ENCODE assay signal across 21 cellular contexts in the genomic region with DNA sequence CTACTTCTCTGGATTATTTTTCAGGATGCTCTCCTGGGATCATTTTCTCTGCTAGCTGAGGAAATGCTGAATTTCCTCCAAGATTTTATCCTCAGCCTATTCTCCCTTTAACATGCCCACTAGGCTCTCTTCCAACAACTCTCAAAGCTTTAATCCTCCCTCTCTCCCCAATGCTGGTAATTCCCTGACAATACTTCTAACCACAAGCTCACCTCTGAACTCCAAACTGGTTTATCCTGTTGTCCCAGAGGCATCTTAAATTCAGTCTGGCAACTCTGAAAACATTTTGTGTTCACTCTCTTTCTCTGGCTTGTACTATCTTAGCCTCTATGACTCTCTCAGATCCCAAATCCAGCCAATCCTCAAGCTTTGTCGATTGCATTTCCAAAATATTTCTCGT.
DNase-seq lines count a peak whose midpoint lies in the region; ATAC-seq, FAIRE-seq and TF ChIP-seq lines count a peak whose summit lies in the region.
"Had no signal": no experiment of that assay in that cellular context is flagged by ENCODE, and none has a peak within 500 bp of the region (broad histone marks: within the 10 kb centered on the region; RNA-seq: fewer than 3 reads in every experiment).

No MANE protein-coding gene starts in this region.

- H3K27ac Mint-ChIP-seq in WTC11 = peak overlapping the region; percentile 69
- peak overlapping the region; percentile 27 for H3K27ac Mint-ChIP-seq in type B pancreatic cell
- H3K27ac Mint-ChIP-seq: activated CD4-positive, alpha-beta T cell treated with anti-CD3 and anti-CD28 coated beads, Interleukin-2, amount 10 ng/mL, durations not matched to agents 7 days and 5 days; CD4-positive, alpha-beta memory T cell; natural killer cell treated with Interleukin-12 subunit alpha and Interleukin-12 subunit beta and Interleukin-15 and Interleukin-18, amount 100 ng/mL, for 72 hours had no signal

- no peaks in the 10 kb centered on the region for H3K27me3 ChIP-seq in keratinocyte (ENCODE audit: control insufficient read depth, extremely low read depth, insufficient read depth, low read length)
- H3K27me3 ChIP-seq: hepatocyte, right atrium auricular region, tibial nerve had no signal

- ATAC-seq in WTC11 (peak; percentile 89), GM19397 (IDR thresholded peaks at IDR 0.05; ENCODE audit: unreplicated experiment) (no peak)
- ATAC-seq: activated T-cell treated with anti-CD3 and anti-CD28 coated beads, Interleukin-2, amount 50 U/mL, for 4 hours; left ventricle myocardium superior; natural killer cell treated with Interleukin-12 subunit alpha and Interleukin-12 subunit beta and Interleukin-15 and Interleukin-18, amount 100 ng/mL, for 72 hours had no signal

- H3K4me1 ChIP-seq in keratinocyte (ENCODE audit: control insufficient read depth, extremely low read depth, insufficient read depth, low read length) = peaks cover 16% of the 10 kb centered on the region
- H3K4me1 ChIP-seq: tibial nerve had no signal

- no peak for TF ChIP-seq CTCF in WTC11 (IDR thresholded peaks at IDR 0.05)
- no peak for TF ChIP-seq CTCF in keratinocyte (optimal IDR thresholded peaks at IDR 0.05 in 1 of 3, IDR thresholded peaks at IDR 0.05 in 1 of 3, conservative IDR thresholded peaks at IDR 0.05 in 1 of 3; ENCODE audit: extremely low read depth in 1 of 3, insufficient read depth in 2 of 3, low read length in 3 of 3)
- no peak for TF ChIP-seq CTCF in type B pancreatic cell (conservative IDR thresholded peaks at IDR 0.05)

- H3K4me2 ChIP-seq in keratinocyte (ENCODE audit: control insufficient read depth, extremely low read depth, insufficient read depth, low read depth, low read length) = peak overlapping the region; percentile 67
- H3K4me2 ChIP-seq: hepatocyte had no signal

- H3K36me3 ChIP-seq in keratinocyte (ENCODE audit: control insufficient read depth in 2 of 2, extremely low read depth in 1 of 2, insufficient read depth in 2 of 2, low read length in 2 of 2) = no peaks in the 10 kb centered on the region
- H3K36me3 ChIP-seq: right atrium auricular region, tibial nerve had no signal

- peak; percentile 94 for FAIRE-seq in keratinocyte (lab: Jason Lieb, UNC)
- FAIRE-seq: A204.1, endothelial cell of umbilical vein had no signal

- H2AFZ ChIP-seq in keratinocyte (ENCODE audit: control insufficient read depth, low read length) = no peak overlapping the region
- H2AFZ ChIP-seq: hepatocyte had no signal

- H3K4me3 Mint-ChIP-seq in WTC11 (no peak overlapping the region), type B pancreatic cell (peak overlapping the region; percentile 8)
- H3K4me3 Mint-ChIP-seq: activated CD4-positive, alpha-beta T cell treated with anti-CD3 and anti-CD28 coated beads, Interleukin-2, amount 10 ng/mL, durations not matched to agents 7 days and 5 days; activated T-cell treated with anti-CD3 and anti-CD28 coated beads, Interleukin-2, amount 50 U/mL, for 4 hours; CD4-positive, alpha-beta memory T cell; natural killer cell treated with Interleukin-12 subunit alpha and Interleukin-12 subunit beta and Interleukin-15 and Interleukin-18, amount 100 ng/mL, for 72 hours had no signal

- CTCF ChIA-PET in WTC11 (lab: Charles Lee) = interaction anchor here (1.5 kb wide), 1 partner anchor 24 kb away, joined by 14 read pairs; no protein-coding TSS in a partner anchor

- no peak overlapping the region for H3K9ac ChIP-seq in keratinocyte (ENCODE audit: control insufficient read depth, extremely low read depth, insufficient read depth, low read length)

- dilution Hi-C loops in keratinocyte (cut with MboI; ENCODE audit: extremely low pct_ligation_motif_present, low sequenced_read_pairs) = no loop called here

- no peaks in the 10 kb centered on the region for H3K9me3 Mint-ChIP-seq in WTC11
- H3K9me3 Mint-ChIP-seq in type B pancreatic cell = peaks cover 7% of the 10 kb centered on the region
- H3K9me3 Mint-ChIP-seq: activated CD4-positive, alpha-beta T cell treated with anti-CD3 and anti-CD28 coated beads, Interleukin-2, amount 10 ng/mL, durations not matched to agents 7 days and 5 days; activated T-cell treated with anti-CD3 and anti-CD28 coated beads, Interleukin-2, amount 50 U/mL, for 4 hours had no signal

- no peaks in the 10 kb centered on the region for H3K79me2 ChIP-seq in keratinocyte (ENCODE audit: control insufficient read depth, insufficient read depth, low read length)

- POLR2A ChIA-PET in WTC11 (lab: Charles Lee) = interaction anchor here (1.2 kb wide), 1 partner anchor 9 kb away, joined by 3 read pairs; no protein-coding TSS in a partner anchor

- no peaks in the 10 kb centered on the region for H4K20me1 ChIP-seq in keratinocyte (ENCODE audit: control insufficient read depth, extremely low read depth, insufficient read depth, low read length)

- H3K36me3 Mint-ChIP-seq in WTC11 = no peaks in the 10 kb centered on the region
- no peaks in the 10 kb centered on the region for H3K36me3 Mint-ChIP-seq in type B pancreatic cell
- H3K36me3 Mint-ChIP-seq: CD4-positive, alpha-beta memory T cell; natural killer cell treated with Interleukin-12 subunit alpha and Interleukin-12 subunit beta and Interleukin-15 and Interleukin-18, amount 100 ng/mL, for 72 hours had no signal

- H3K27me3 Mint-ChIP-seq in WTC11 (ENCODE audit: low read depth) (no peaks in the 10 kb centered on the region), type B pancreatic cell (no peaks in the 10 kb centered on the region)

- peak; percentile 62 for DNase-seq in SIG-M5 treated with dmso at 0.1 percent for 504 hours (lab: John Stamatoyannopoulos, UW; ENCODE audit: unreplicated experiment)
- DNase-seq in SIG-M5 (lab: John Stamatoyannopoulos, UW) = no peak
- no peak for DNase-seq in WTC11 (ENCODE audit: low spot score)
- DNase-seq in keratinocyte (ENCODE audit: low read depth, low spot score) = no peak
- no peak for DNase-seq in type B pancreatic cell (ENCODE audit: extremely low spot score, unreplicated experiment)
- DNase-seq in foreskin melanocyte = no peak
- DNase-seq in 8988T = no peak
- DNase-seq: activated CD4-positive, alpha-beta T cell treated with anti-CD3 and anti-CD28 coated beads, Interleukin-2, amount 10 ng/mL, durations not matched to agents 7 days and 5 days; activated T-cell treated with anti-CD3 and anti-CD28 coated beads, Interleukin-2, amount 50 U/mL, for 4 hours; CD4-positive, alpha-beta memory T cell; cerebellar nuclear complex; left ventricle myocardium superior; NCI-H446; stimulated activated CD8-positive, alpha-beta memory T cell treated with anti-CD3 and anti-CD28 coated beads, Interleukin-4, amount 100 ng/mL, for 48 hours had no signal

- H3K4me3 ChIP-seq in keratinocyte (ENCODE audit: control insufficient read depth in 2 of 3, extremely low read depth in 1 of 3, insufficient read depth in 2 of 3, low read depth in 1 of 3, low read length in 3 of 3) = peak overlapping the region in 1 of 3 experiments; percentile 11
- H3K4me3 ChIP-seq: hepatocyte, right atrium auricular region, tibial nerve had no signal

- no peaks in the 10 kb centered on the region for H3K9me1 ChIP-seq in keratinocyte (ENCODE audit: control insufficient read depth, extremely low read depth, insufficient read depth, low read length)

- no peak overlapping the region for H3K27ac ChIP-seq in keratinocyte (ENCODE audit: control insufficient read depth, insufficient read depth, low read length)
- H3K27ac ChIP-seq: hepatocyte, right atrium auricular region, tibial nerve had no signal

- no peaks in the 10 kb centered on the region for H3K9me3 ChIP-seq in keratinocyte (ENCODE audit: control insufficient read depth, low read depth, low read length)
- H3K9me3 ChIP-seq: right atrium auricular region, tibial nerve had no signal

- H3K4me1 Mint-ChIP-seq in WTC11 (peaks cover 11% of the 10 kb centered on the region), type B pancreatic cell (ENCODE audit: unreplicated experiment) (peaks cover 12% of the 10 kb centered on the region)
- H3K4me1 Mint-ChIP-seq: activated CD4-positive, alpha-beta T cell treated with anti-CD3 and anti-CD28 coated beads, Interleukin-2, amount 10 ng/mL, durations not matched to agents 7 days and 5 days; CD4-positive, alpha-beta memory T cell had no signal

TF ChIP-seq in WTC11, 78 proteins besides CTCF, POLR2A, EP300 and RAD21 (continues in another document):
- TF ChIP-seq OVOL2 (CRISPR knock-in tag; IDR thresholded peaks at IDR 0.05; ENCODE audit: borderline replicate concordance) = no peak
- TF ChIP-seq, protein P1, sequence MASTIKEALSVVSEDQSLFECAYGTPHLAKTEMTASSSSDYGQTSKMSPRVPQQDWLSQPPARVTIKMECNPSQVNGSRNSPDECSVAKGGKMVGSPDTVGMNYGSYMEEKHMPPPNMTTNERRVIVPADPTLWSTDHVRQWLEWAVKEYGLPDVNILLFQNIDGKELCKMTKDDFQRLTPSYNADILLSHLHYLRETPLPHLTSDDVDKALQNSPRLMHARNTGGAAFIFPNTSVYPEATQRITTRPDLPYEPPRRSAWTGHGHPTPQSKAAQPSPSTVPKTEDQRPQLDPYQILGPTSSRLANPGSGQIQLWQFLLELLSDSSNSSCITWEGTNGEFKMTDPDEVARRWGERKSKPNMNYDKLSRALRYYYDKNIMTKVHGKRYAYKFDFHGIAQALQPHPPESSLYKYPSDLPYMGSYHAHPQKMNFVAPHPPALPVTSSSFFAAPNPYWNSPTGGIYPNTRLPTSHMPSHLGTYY (CRISPR knock-in tag; IDR thresholded peaks at IDR 0.05) = no peak
- TF ChIP-seq, protein P2, sequence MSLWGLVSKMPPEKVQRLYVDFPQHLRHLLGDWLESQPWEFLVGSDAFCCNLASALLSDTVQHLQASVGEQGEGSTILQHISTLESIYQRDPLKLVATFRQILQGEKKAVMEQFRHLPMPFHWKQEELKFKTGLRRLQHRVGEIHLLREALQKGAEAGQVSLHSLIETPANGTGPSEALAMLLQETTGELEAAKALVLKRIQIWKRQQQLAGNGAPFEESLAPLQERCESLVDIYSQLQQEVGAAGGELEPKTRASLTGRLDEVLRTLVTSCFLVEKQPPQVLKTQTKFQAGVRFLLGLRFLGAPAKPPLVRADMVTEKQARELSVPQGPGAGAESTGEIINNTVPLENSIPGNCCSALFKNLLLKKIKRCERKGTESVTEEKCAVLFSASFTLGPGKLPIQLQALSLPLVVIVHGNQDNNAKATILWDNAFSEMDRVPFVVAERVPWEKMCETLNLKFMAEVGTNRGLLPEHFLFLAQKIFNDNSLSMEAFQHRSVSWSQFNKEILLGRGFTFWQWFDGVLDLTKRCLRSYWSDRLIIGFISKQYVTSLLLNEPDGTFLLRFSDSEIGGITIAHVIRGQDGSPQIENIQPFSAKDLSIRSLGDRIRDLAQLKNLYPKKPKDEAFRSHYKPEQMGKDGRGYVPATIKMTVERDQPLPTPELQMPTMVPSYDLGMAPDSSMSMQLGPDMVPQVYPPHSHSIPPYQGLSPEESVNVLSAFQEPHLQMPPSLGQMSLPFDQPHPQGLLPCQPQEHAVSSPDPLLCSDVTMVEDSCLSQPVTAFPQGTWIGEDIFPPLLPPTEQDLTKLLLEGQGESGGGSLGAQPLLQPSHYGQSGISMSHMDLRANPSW (CRISPR knock-in tag; conservative IDR thresholded peaks at IDR 0.05; ENCODE audit: low read depth) = no peak
